In genomic region chr15:85593809-85594441, GRCh38 we compare ENCODE assay signal across 2 cellular contexts.
TF ChIP-seq lines count a peak whose summit lies in the region.

No MANE protein-coding gene starts in this region.

TF ChIP-seq in liver, 16 proteins besides CTCF, POLR2A, EP300 and RAD21:
- peak; percentile 71 to 75 for TF ChIP-seq RXRA (IDR thresholded peaks at IDR 0.05)
- TF ChIP-seq REST (IDR thresholded peaks at IDR 0.05), result peak; percentile 59
- no peak for TF ChIP-seq ATF3 (IDR thresholded peaks at IDR 0.05)
- peak; percentile 54 to 58 for TF ChIP-seq HNF4A (conservative IDR thresholded peaks at IDR 0.05)
- TF ChIP-seq FOXA2 (IDR thresholded peaks at IDR 0.05), result peak; percentile 28
- peak; percentile 51 for TF ChIP-seq SP1 (IDR thresholded peaks at IDR 0.05)
- peak; percentile 36 for TF ChIP-seq YY1 (IDR thresholded peaks at IDR 0.05)
- TF ChIP-seq ZBTB33 (IDR thresholded peaks at IDR 0.05), result no peak
- no peak for TF ChIP-seq FOXA1 (IDR thresholded peaks at IDR 0.05)
- no peak for TF ChIP-seq EGR1 (IDR thresholded peaks at IDR 0.05; ENCODE audit: low read depth in 2 of 2)
- TF ChIP-seq MAX (IDR thresholded peaks at IDR 0.05), result peak; percentile 8

TF ChIP-seq in HepG2, 621 proteins besides CTCF, POLR2A, EP300 and RAD21:
- TF ChIP-seq GTF2F1 (IDR thresholded peaks at IDR 0.05; ENCODE audit: low read length) (no peak), THAP8 (CRISPR knock-in tag; IDR thresholded peaks at IDR 0.05; ENCODE audit: borderline replicate concordance) (no peak), ZNF496 (CRISPR knock-in tag; IDR thresholded peaks at IDR 0.05; ENCODE audit: insufficient replicate concordance) (no peak), ZNF780A (CRISPR knock-in tag; IDR thresholded peaks at IDR 0.05) (no peak), ZC3H4 (CRISPR knock-in tag; IDR thresholded peaks at IDR 0.05; ENCODE audit: borderline replicate concordance) (no peak), RNF219 (CRISPR knock-in tag; IDR thresholded peaks at IDR 0.05) (no peak), ZNF616 (CRISPR knock-in tag; IDR thresholded peaks at IDR 0.05; ENCODE audit: low read depth) (no peak), ZNF792 (CRISPR knock-in tag; IDR thresholded peaks at IDR 0.05) (no peak), ZNF597 (CRISPR knock-in tag; IDR thresholded peaks at IDR 0.05) (no peak), ZZZ3 (CRISPR knock-in tag; IDR thresholded peaks at IDR 0.05; ENCODE audit: borderline replicate concordance) (no peak), TGIF2 (CRISPR knock-in tag; IDR thresholded peaks at IDR 0.05) (no peak), SSRP1 (CRISPR knock-in tag; IDR thresholded peaks at IDR 0.05) (no peak), LCORL (IDR thresholded peaks at IDR 0.05) (no peak), LCORL (CRISPR knock-in tag; IDR thresholded peaks at IDR 0.05) (no peak), ZNF543 (CRISPR knock-in tag; IDR thresholded peaks at IDR 0.05) (no peak), ARHGAP35 (CRISPR knock-in tag; IDR thresholded peaks at IDR 0.05; ENCODE audit: borderline replicate concordance) (no peak), ZFAT (CRISPR knock-in tag; conservative IDR thresholded peaks at IDR 0.05) (no peak), SP1 (IDR thresholded peaks at IDR 0.05) (no peak), SP1 (CRISPR knock-in tag; IDR thresholded peaks at IDR 0.05) (no peak), MIER3 (CRISPR knock-in tag; IDR thresholded peaks at IDR 0.05; ENCODE audit: borderline replicate concordance) (no peak), REL (CRISPR knock-in tag; conservative IDR thresholded peaks at IDR 0.05) (no peak)
